8 cellular contexts compared by ENCODE assay signal in the genomic region with DNA sequence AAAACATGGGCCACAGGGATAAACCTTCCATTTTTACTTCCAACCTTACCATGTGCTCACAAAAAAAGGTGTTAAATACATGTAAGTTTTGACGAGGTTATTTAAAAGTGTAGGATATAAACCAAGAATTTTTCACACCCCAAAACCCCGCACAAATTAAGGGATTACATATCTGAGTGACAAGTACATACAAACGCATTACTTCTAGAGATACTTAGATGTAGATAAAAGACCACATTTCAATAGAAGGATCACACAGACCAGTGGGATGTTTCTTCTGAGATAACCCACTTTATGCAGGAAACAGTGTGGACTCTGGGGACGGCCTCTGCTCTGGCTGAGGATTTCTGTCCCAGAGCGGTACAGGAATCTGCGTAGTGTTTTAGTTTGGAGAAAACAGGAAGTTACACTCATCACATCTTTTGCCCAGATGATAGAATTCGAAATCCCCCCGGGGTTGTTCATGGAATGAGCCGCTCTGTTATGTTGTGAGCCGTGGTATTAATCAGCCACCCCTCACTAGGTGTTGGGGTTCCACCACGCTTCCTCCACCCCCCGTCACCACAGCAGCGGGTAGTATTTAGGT. TPM values are rescaled to one million over a fixed set of nuclear protein-coding genes. Genes with fewer than 3 reads are reported as not detected.
DNase-seq lines count a peak whose midpoint lies in the region; ATAC-seq and TF ChIP-seq lines count a peak whose summit lies in the region.

No MANE protein-coding gene starts in this region.

- peak overlapping the region; percentile 84 for H3K4me3 ChIP-seq in kidney epithelial cell (ENCODE audit: low read depth, low read length)

- H3K27me3 ChIP-seq in kidney epithelial cell (ENCODE audit: control insufficient read depth, insufficient read depth, low read length), result no peaks in the 10 kb centered on the region

- CTCF ChIA-PET in T-cell (lab: Charles Lee), result interaction anchor here (0.6 kb wide), 2 partner anchors 91 to 176 kb away, joined by 3 read pairs; no protein-coding TSS in a partner anchor

- H3K27me3 Mint-ChIP-seq in T-cell, result no peaks in the 10 kb centered on the region
- peaks cover 6% of the 10 kb centered on the region for H3K27me3 Mint-ChIP-seq in brain

- H3K4me1 Mint-ChIP-seq in T-cell (peaks cover 39 to 45% (median 41%) of the 10 kb centered on the region in 3 donors), brain (peaks cover 39% of the 10 kb centered on the region)

- no peak for TF ChIP-seq CTCF in brain (conservative IDR thresholded peaks at IDR 0.05)
- no peak for TF ChIP-seq CTCF in kidney epithelial cell (IDR thresholded peaks at IDR 0.05; ENCODE audit: insufficient read depth, low read length, poor library complexity, severe bottlenecking)

- H3K36me3 Mint-ChIP-seq in T-cell (no peaks in the 10 kb centered on the region), brain (no peaks in the 10 kb centered on the region)

- H3K36me3 ChIP-seq in kidney epithelial cell (ENCODE audit: control insufficient read depth, insufficient read depth, low read length), result no peaks in the 10 kb centered on the region

- H3K27ac Mint-ChIP-seq in T-cell (peak overlapping the region; percentile 87 to 93), brain (peak overlapping the region; percentile 94 to 98 (median 96))

- H3K4me3 Mint-ChIP-seq in T-cell (peak overlapping the region; percentile 78 to 93 (median 86)), brain (peak overlapping the region; percentile 85 to 97 (median 89))

- peak in 1 of 4 experiments; percentile 5 for ATAC-seq in T-cell (replicated peaks in 1 of 4)
- ATAC-seq in GM19455 (IDR thresholded peaks at IDR 0.05; ENCODE audit: unreplicated experiment), result no peak
- no peak for ATAC-seq in GM21723 (IDR thresholded peaks at IDR 0.05; ENCODE audit: unreplicated experiment)

- H3K9me3 Mint-ChIP-seq in T-cell (no peaks in the 10 kb centered on the region), brain (no peaks in the 10 kb centered on the region)

- DNase-seq in EL (peak; percentile 78), T-cell (peak in 15 of 34 experiments; percentile 5 to 27 (median 13)), kidney epithelial cell (ENCODE audit: low read depth) (no peak), GOT3 (lab: John Stamatoyannopoulos, UW) (no peak)
- DNase-seq in stimulated activated CD4-positive, alpha-beta T cell treated with anti-CD3 and anti-CD28 coated beads, Interleukin-4, amount 100 ng/mL, for 48 hours (ENCODE audit: low read depth in 2 of 2), result peak; percentile 42 to 69

- POLR2A ChIA-PET in T-cell (lab: Charles Lee), result interaction anchor here (0.5 to 1.6 kb wide), 4 partner anchors 39 to 244 kb away, joined by 4 to 10 read pairs (median 8); no protein-coding TSS in a partner anchor

RNA-seq across cellular contexts. Expression of a gene that starts 1.4 kb away (rescaled TPM):
- total RNA-seq in T-cell, result 10 to 100 TPM; 42.3 to 53.7 (median 49.9) TPM
- polyA plus RNA-seq in brain (ENCODE audit: insufficient read depth, low read depth, low replicate concordance), result 30.0 TPM
- 38.7 and 41.3 TPM in 2 replicates for total RNA-seq in kidney epithelial cell

Comparison
In these comparisons a context has a peak if more than half of its experiments do, and no peak if none do; other contexts are left out.
1. DNase-seq: peak in EL (single experiment) and stimulated activated CD4-positive, alpha-beta T cell treated with anti-CD3 and anti-CD28 coated beads, Interleukin-4, amount 100 ng/mL, for 48 hours (2 of 2); none in kidney epithelial cell (single experiment) and GOT3 (single experiment).